19 cellular contexts compared by ENCODE assay signal in the genomic region with DNA sequence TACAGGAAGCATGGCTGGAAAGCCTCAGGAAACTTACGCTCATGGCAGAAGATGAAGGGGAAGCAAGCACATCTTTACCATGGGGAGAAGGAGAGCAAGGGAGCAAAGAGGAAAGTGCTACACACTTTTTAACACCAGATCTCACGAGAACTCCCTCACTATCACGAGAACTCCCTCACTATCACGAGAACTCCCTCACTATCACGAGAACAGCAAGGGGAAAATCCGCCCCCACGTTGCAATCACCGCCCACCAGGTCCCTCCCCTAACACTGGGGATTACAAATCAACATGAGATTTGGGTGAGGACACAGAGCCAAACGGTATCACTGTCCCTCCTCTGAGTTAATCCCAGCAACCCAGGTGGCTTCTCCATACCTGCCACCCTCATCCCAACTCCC.
DNase-seq lines count a peak whose midpoint lies in the region; ATAC-seq and TF ChIP-seq lines count a peak whose summit lies in the region.
"Had no signal": no experiment of that assay in that cellular context is flagged by ENCODE, and none has a peak within 500 bp of the region (broad histone marks: within the 10 kb centered on the region; RNA-seq: fewer than 3 reads in every experiment).

No MANE protein-coding gene starts in this region.

- ATAC-seq in RWPE2 (ENCODE audit: low read depth) (no peak), foreskin keratinocyte (no peak), upper lobe of left lung (ENCODE audit: low FRiP score in 2 of 2) (no peak), GM18907 (IDR thresholded peaks at IDR 0.05; ENCODE audit: unreplicated experiment) (no peak), HG02642 (IDR thresholded peaks at IDR 0.05; ENCODE audit: poor library complexity, unreplicated experiment) (no peak)
- ATAC-seq: GM12878, Right ventricle myocardium inferior had no signal

- no peak for TF ChIP-seq EP300 in upper lobe of left lung (IDR thresholded peaks at IDR 0.05)

- H3K27ac ChIP-seq in RWPE2 (ENCODE audit: poor library complexity, severe bottlenecking) (peak overlapping the region; percentile 78), foreskin keratinocyte (peak overlapping the region; percentile 88), upper lobe of left lung (peak overlapping the region; percentile 77 to 87 (median 80))
- H3K27ac ChIP-seq: 22Rv1, C4-2B had no signal

- H3K27me3 ChIP-seq in RWPE2 (ENCODE audit: insufficient read depth, poor library complexity, severe bottlenecking) (no peaks in the 10 kb centered on the region), foreskin keratinocyte (no peaks in the 10 kb centered on the region), upper lobe of left lung (no peaks in the 10 kb centered on the region)

- H3K4me1 ChIP-seq in RWPE2 (ENCODE audit: insufficient read depth, poor library complexity, severe bottlenecking) = peaks cover 29% of the 10 kb centered on the region
- H3K4me1 ChIP-seq in foreskin keratinocyte = peaks cover 33% of the 10 kb centered on the region
- peaks cover 5 to 34% (median 14%) of the 10 kb centered on the region in 4 donors for H3K4me1 ChIP-seq in upper lobe of left lung

- no peak for TF ChIP-seq POLR2A in upper lobe of left lung (IDR thresholded peaks at IDR 0.05)

- no peak for TF ChIP-seq CTCF in RWPE2 (IDR thresholded peaks at IDR 0.05; ENCODE audit: poor library complexity, severe bottlenecking)
- no peak for TF ChIP-seq CTCF in foreskin keratinocyte (conservative IDR thresholded peaks at IDR 0.05)
- no peak for TF ChIP-seq CTCF in upper lobe of left lung (IDR thresholded peaks at IDR 0.05)

- DNase-seq in NCI-H82 (lab: John Stamatoyannopoulos, UW) (peak; percentile 3), NCI-H82 treated with DMSO at 0.1 percent for 48 hours (lab: John Stamatoyannopoulos, UW; ENCODE audit: unreplicated experiment) (no peak), RWPE2 (ENCODE audit: low spot score) (no peak), foreskin keratinocyte (no peak), upper lobe of left lung (no peak)
- DNase-seq in effector CD8-positive, alpha-beta T cell (lab: John Stamatoyannopoulos, UW) = no peak
- DNase-seq: DMS53; MV-4-11; NCI-H1436; NCI-H2029 treated with DMSO at 0.1 percent for 48 hours; NCI-H524; NK-92 treated with Interleukin-12 subunit alpha and Interleukin-12 subunit beta, amount 100 ng/mL, for 24 hours; SK-N-SH had no signal

- H3K4me3 ChIP-seq in RWPE2 (ENCODE audit: severe bottlenecking) (no peak overlapping the region), upper lobe of left lung (no peak overlapping the region)
- H3K4me3 ChIP-seq: GM12878 had no signal

- no peaks in the 10 kb centered on the region for H3K9me3 ChIP-seq in RWPE2 (ENCODE audit: severe bottlenecking)
- peaks cover 0 to 4% (median 0%) of the 10 kb centered on the region in 4 donors for H3K9me3 ChIP-seq in upper lobe of left lung
- H3K9me3 ChIP-seq: SK-N-SH had no signal

- 78 to 82% methylated on average over 9 of the region's 9 CpGs for WGBS in upper lobe of left lung, 2 donors

- H3K36me3 ChIP-seq in RWPE2 (ENCODE audit: low read depth) (no peaks in the 10 kb centered on the region), upper lobe of left lung (no peaks in the 10 kb centered on the region)
